ENCODE assay signal across 8 cellular contexts in genomic region chr5:171961117-171961516, GRCh38. TPM values are rescaled to one million over a fixed set of nuclear protein-coding genes. Genes with fewer than 3 reads are reported as not detected.
DNase-seq lines count a peak whose midpoint lies in the region; ATAC-seq lines count a peak whose summit lies in the region.

No MANE protein-coding gene starts in this region.

- DNase-seq in MV-4-11 (lab: John Stamatoyannopoulos, UW): peak; percentile 96
- peak; percentile 77 for DNase-seq in iris pigment epithelial cell (ENCODE audit: low read depth)
- no peak for DNase-seq in NCI-H1694 (lab: John Stamatoyannopoulos, UW)
- DNase-seq in H7: no peak
- DNase-seq in activated CD8-positive, alpha-beta memory T cell treated with anti-CD3 and anti-CD28 coated beads, Interleukin-2, amount 50 U/mL, for 4 hours: no peak
- no peak for DNase-seq in NCI-H226

- ATAC-seq in GM18502 (IDR thresholded peaks at IDR 0.05; ENCODE audit: poor library complexity, unreplicated experiment): peak; percentile 79
- peak; percentile 62 for ATAC-seq in GM21576 (IDR thresholded peaks at IDR 0.05; ENCODE audit: unreplicated experiment)

- no peaks in the 10 kb centered on the region for H3K27me3 ChIP-seq in H7 (ENCODE audit: control insufficient read depth, insufficient read depth, low read length)

- H3K4me3 ChIP-seq in H7 (ENCODE audit: insufficient read depth, low read depth, low read length): no peak overlapping the region

- H3K36me3 ChIP-seq in H7 (replicated peaks; ENCODE audit: control insufficient read depth, insufficient read depth, low read length): no peaks in the 10 kb centered on the region

RNA-seq across cellular contexts. Expression of gene FBXW11, which starts 45.3 kb away (rescaled TPM):
- 53.7 and 67.2 TPM in 2 replicates for total RNA-seq in H7 (2014; rRNA removed; shearing (Covaris generic))

Comparison
In these comparisons a context has a peak if more than half of its experiments do, and no peak if none do; other contexts are left out.
1. DNase-seq: peak in MV-4-11 (single experiment) and iris pigment epithelial cell (single experiment); none in NCI-H1694 (single experiment), H7 (single experiment), activated CD8-positive, alpha-beta memory T cell treated with anti-CD3 and anti-CD28 coated beads, Interleukin-2, amount 50 U/mL, for 4 hours (single experiment) and NCI-H226 (single experiment).